In genomic region chr1:100404816-100405215, GRCh38 we compare ENCODE assay signal across 18 cellular contexts. TPM values are rescaled to one million over a fixed set of nuclear protein-coding genes. Genes with fewer than 3 reads are reported as not detected.
A peak's percentile ranks its signal among the peaks of the same experiment; 100 is the strongest.
DNase-seq lines count a peak whose midpoint lies in the region; ATAC-seq and TF ChIP-seq lines count a peak whose summit lies in the region.
"Had no signal": no experiment of that assay in that cellular context is flagged by ENCODE, and none has a peak within 500 bp of the region (broad histone marks: within the 10 kb centered on the region; RNA-seq: fewer than 3 reads in every experiment).

No MANE protein-coding gene starts in this region.

- TF ChIP-seq CTCF in activated CD8-positive, alpha-beta T cell treated with anti-CD3 and anti-CD28 coated beads for 36 hours (IDR thresholded peaks at IDR 0.05): no peak
- no peak for TF ChIP-seq CTCF in GM23338 (conservative IDR thresholded peaks at IDR 0.05; ENCODE audit: low read depth in 2 of 2)

- peaks cover 72% of the 10 kb centered on the region for H3K4me1 Mint-ChIP-seq in activated CD8-positive, alpha-beta T cell treated with anti-CD3 and anti-CD28 coated beads for 36 hours (ENCODE audit: low read depth)
- peaks cover 52% of the 10 kb centered on the region for H3K4me1 Mint-ChIP-seq in activated CD8-positive, alpha-beta T cell treated with anti-CD3 and anti-CD28 coated beads, Interleukin-2, amount 10 ng/mL, durations not matched to agents 7 days and 5 days (ENCODE audit: low read depth)
- peaks cover 12% of the 10 kb centered on the region for H3K4me1 Mint-ChIP-seq in GM23338
- H3K4me1 Mint-ChIP-seq in natural killer cell treated with Interleukin-12 subunit alpha and Interleukin-12 subunit beta and Interleukin-15 and Interleukin-18, amount 100 ng/mL, for 72 hours (ENCODE audit: low read depth in 2 of 2): peaks cover 59 to 72% of the 10 kb centered on the region in 2 donors

- H3K4me3 Mint-ChIP-seq in activated CD8-positive, alpha-beta T cell treated with anti-CD3 and anti-CD28 coated beads for 36 hours: no peak overlapping the region
- no peak overlapping the region for H3K4me3 Mint-ChIP-seq in activated CD8-positive, alpha-beta T cell treated with anti-CD3 and anti-CD28 coated beads, Interleukin-2, amount 10 ng/mL, durations not matched to agents 7 days and 5 days
- no peak overlapping the region for H3K4me3 Mint-ChIP-seq in GM23338
- peak overlapping the region; percentile 54 for H3K4me3 Mint-ChIP-seq in natural killer cell treated with Interleukin-12 subunit alpha and Interleukin-12 subunit beta and Interleukin-15 and Interleukin-18, amount 100 ng/mL, for 72 hours
- H3K4me3 Mint-ChIP-seq: memory B cell, WTC11 had no signal

- H3K27ac ChIP-seq in GM23338 (ENCODE audit: low read depth): no peak overlapping the region
- H3K27ac ChIP-seq in effector memory CD4-positive, alpha-beta T cell (ENCODE audit: insufficient read depth, low read length, poor library complexity, severe bottlenecking): peak overlapping the region; percentile 39
- H3K27ac ChIP-seq: epithelial cell of prostate had no signal

- peaks cover 4% of the 10 kb centered on the region for H3K9me3 ChIP-seq in effector memory CD4-positive, alpha-beta T cell (ENCODE audit: control insufficient read depth, low read length)
- H3K9me3 ChIP-seq: heart left ventricle had no signal

- H3K9me3 Mint-ChIP-seq in activated CD8-positive, alpha-beta T cell treated with anti-CD3 and anti-CD28 coated beads for 36 hours: peaks cover 18% of the 10 kb centered on the region
- H3K9me3 Mint-ChIP-seq in activated CD8-positive, alpha-beta T cell treated with anti-CD3 and anti-CD28 coated beads, Interleukin-2, amount 10 ng/mL, durations not matched to agents 7 days and 5 days (ENCODE audit: insufficient read depth): peaks cover 8% of the 10 kb centered on the region
- peaks cover 4% of the 10 kb centered on the region; the same call in 1 of the 3 replicates for H3K9me3 Mint-ChIP-seq in GM23338
- H3K9me3 Mint-ChIP-seq in natural killer cell treated with Interleukin-12 subunit alpha and Interleukin-12 subunit beta and Interleukin-15 and Interleukin-18, amount 100 ng/mL, for 72 hours: peaks cover 5% of the 10 kb centered on the region

- H3K4me3 ChIP-seq in GM23338: no peak overlapping the region
- H3K4me3 ChIP-seq in effector memory CD4-positive, alpha-beta T cell (ENCODE audit: insufficient read depth, low read depth, low read length, poor library complexity, severe bottlenecking): no peak overlapping the region
- H3K4me3 ChIP-seq: heart left ventricle had no signal

- H3K27ac Mint-ChIP-seq in activated CD8-positive, alpha-beta T cell treated with anti-CD3 and anti-CD28 coated beads for 36 hours: peak overlapping the region; percentile 40
- H3K27ac Mint-ChIP-seq in activated CD8-positive, alpha-beta T cell treated with anti-CD3 and anti-CD28 coated beads, Interleukin-2, amount 10 ng/mL, durations not matched to agents 7 days and 5 days: no peak overlapping the region
- 0 out of 2 replicates have a peak overlapping the region, but pooled peaks have one; percentile 7 for H3K27ac Mint-ChIP-seq in GM23338
- peak overlapping the region; percentile 1 to 48 for H3K27ac Mint-ChIP-seq in natural killer cell treated with Interleukin-12 subunit alpha and Interleukin-12 subunit beta and Interleukin-15 and Interleukin-18, amount 100 ng/mL, for 72 hours
- H3K27ac Mint-ChIP-seq: memory B cell, WTC11 had no signal

- no peaks in the 10 kb centered on the region for H4K20me1 ChIP-seq in GM23338 (replicated peaks; ENCODE audit: insufficient read depth)

- peaks cover 40% of the 10 kb centered on the region for H3K36me3 Mint-ChIP-seq in activated CD8-positive, alpha-beta T cell treated with anti-CD3 and anti-CD28 coated beads for 36 hours (ENCODE audit: low read depth)
- H3K36me3 Mint-ChIP-seq in activated CD8-positive, alpha-beta T cell treated with anti-CD3 and anti-CD28 coated beads, Interleukin-2, amount 10 ng/mL, durations not matched to agents 7 days and 5 days (ENCODE audit: low read depth): peaks cover 59% of the 10 kb centered on the region
- H3K36me3 Mint-ChIP-seq in GM23338 (ENCODE audit: low read depth): peaks cover 7% of the 10 kb centered on the region; the same call in 2 of the 3 replicates
- peaks cover 20% of the 10 kb centered on the region for H3K36me3 Mint-ChIP-seq in natural killer cell treated with Interleukin-12 subunit alpha and Interleukin-12 subunit beta and Interleukin-15 and Interleukin-18, amount 100 ng/mL, for 72 hours

- no peaks in the 10 kb centered on the region for H3K27me3 ChIP-seq in GM23338 (ENCODE audit: insufficient read depth)
- H3K27me3 ChIP-seq in effector memory CD4-positive, alpha-beta T cell (replicated peaks; ENCODE audit: control insufficient read depth, insufficient read depth, low read length, poor library complexity, severe bottlenecking): no peaks in the 10 kb centered on the region
- H3K27me3 ChIP-seq: heart left ventricle had no signal

- peaks cover 2% of the 10 kb centered on the region; the same call in 1 of the 2 replicates for H3K36me3 ChIP-seq in GM23338 (ENCODE audit: insufficient read depth)
- peaks cover 10% of the 10 kb centered on the region for H3K36me3 ChIP-seq in effector memory CD4-positive, alpha-beta T cell (ENCODE audit: control insufficient read depth, insufficient read depth, low read length)

- H3F3A ChIP-seq in GM23338 (replicated peaks; ENCODE audit: low read depth): no peaks in the 10 kb centered on the region

- no peak overlapping the region for H2AFZ ChIP-seq in GM23338

- intact Hi-C loops in activated CD8-positive, alpha-beta T cell treated with anti-CD3 and anti-CD28 coated beads for 36 hours (cut with micrococcal nuclease): loop anchor here (5.0 kb wide), 1 partner anchor 38 kb away; no protein-coding TSS in a partner anchor

- H3K4me2 ChIP-seq in GM23338: no peak overlapping the region

- H3K79me2 ChIP-seq in GM23338 (replicated peaks; ENCODE audit: insufficient read depth): peaks cover 40% of the 10 kb centered on the region

- no peak for DNase-seq in activated CD8-positive, alpha-beta T cell treated with anti-CD3 and anti-CD28 coated beads for 36 hours
- DNase-seq in activated CD8-positive, alpha-beta T cell treated with anti-CD3 and anti-CD28 coated beads, Interleukin-2, amount 10 ng/mL, durations not matched to agents 7 days and 5 days: no peak
- DNase-seq in GM23338 (ENCODE audit: low spot score): no peak
- no peak for DNase-seq in effector memory CD4-positive, alpha-beta T cell
- DNase-seq in natural killer cell treated with Interleukin-12 subunit alpha and Interleukin-12 subunit beta and Interleukin-15 and Interleukin-18, amount 100 ng/mL, for 72 hours (ENCODE audit: low spot score): no peak
- no peak for DNase-seq in COLO829 (ENCODE audit: low spot score)
- DNase-seq: anterior cingulate cortex; heart left ventricle; NCI-H345; NK-92 treated with Interleukin-12 subunit alpha and Interleukin-12 subunit beta, amount 100 ng/mL, for 24 hours; T-helper 1 cell had no signal

- ATAC-seq in activated CD8-positive, alpha-beta T cell treated with anti-CD3 and anti-CD28 coated beads for 36 hours: no peak
- no peak for ATAC-seq in activated CD8-positive, alpha-beta T cell treated with anti-CD3 and anti-CD28 coated beads, Interleukin-2, amount 10 ng/mL, durations not matched to agents 7 days and 5 days
- ATAC-seq in GM23338 (no peak), GM21381 (IDR thresholded peaks at IDR 0.05; ENCODE audit: unreplicated experiment) (no peak), GM21360 (IDR thresholded peaks at IDR 0.05; ENCODE audit: unreplicated experiment) (no peak)
- no peak for ATAC-seq in natural killer cell treated with Interleukin-12 subunit alpha and Interleukin-12 subunit beta and Interleukin-15 and Interleukin-18, amount 100 ng/mL, for 72 hours
- ATAC-seq: HCT116, heart left ventricle, Right ventricle myocardium inferior, WTC11 had no signal

- no peaks in the 10 kb centered on the region for H3K9me2 ChIP-seq in GM23338 (ENCODE audit: insufficient read depth)

- H3K4me1 ChIP-seq in GM23338 (ENCODE audit: insufficient read depth): peaks cover 14% of the 10 kb centered on the region
- H3K4me1 ChIP-seq in effector memory CD4-positive, alpha-beta T cell (ENCODE audit: control insufficient read depth, insufficient read depth, low read length, poor library complexity, severe bottlenecking): peaks cover 37% of the 10 kb centered on the region

- POLR2A ChIA-PET in activated CD8-positive, alpha-beta T cell treated with anti-CD3 and anti-CD28 coated beads for 36 hours (lab: Charles Lee): interaction anchor here (0.8 to 1.9 kb wide), 4 partner anchors 10 to 55 kb away, joined by 3 to 6 read pairs (median 4); no protein-coding TSS in a partner anchor
- POLR2A ChIA-PET in activated CD8-positive, alpha-beta T cell treated with anti-CD3 and anti-CD28 coated beads, Interleukin-2, amount 10 ng/mL, durations not matched to agents 7 days and 5 days (lab: Charles Lee): interaction anchor here (0.7 kb wide), 2 partner anchors 32 to 135 kb away, joined by 4 read pairs; no protein-coding TSS in a partner anchor

- CTCF ChIA-PET in activated CD8-positive, alpha-beta T cell treated with anti-CD3 and anti-CD28 coated beads for 36 hours (lab: Charles Lee): interaction anchor here (0.6 to 2.7 kb wide), 8 partner anchors 8 to 50 kb away, joined by 3 to 13 read pairs (median 3); no protein-coding TSS in a partner anchor
- CTCF ChIA-PET in activated CD8-positive, alpha-beta T cell treated with anti-CD3 and anti-CD28 coated beads, Interleukin-2, amount 10 ng/mL, durations not matched to agents 7 days and 5 days (lab: Charles Lee): interaction anchor here (0.8 to 2.0 kb wide), 5 partner anchors 8 to 53 kb away, joined by 3 to 10 read pairs (median 5); partner anchors contain the start of gene CDC14A

- H3K27me3 Mint-ChIP-seq in activated CD8-positive, alpha-beta T cell treated with anti-CD3 and anti-CD28 coated beads for 36 hours: no peaks in the 10 kb centered on the region
- H3K27me3 Mint-ChIP-seq in activated CD8-positive, alpha-beta T cell treated with anti-CD3 and anti-CD28 coated beads, Interleukin-2, amount 10 ng/mL, durations not matched to agents 7 days and 5 days (ENCODE audit: low read depth): no peaks in the 10 kb centered on the region
- peaks cover 3% of the 10 kb centered on the region for H3K27me3 Mint-ChIP-seq in GM23338 (ENCODE audit: insufficient read depth, low read depth, poor library complexity)
- no peaks in the 10 kb centered on the region for H3K27me3 Mint-ChIP-seq in natural killer cell treated with Interleukin-12 subunit alpha and Interleukin-12 subunit beta and Interleukin-15 and Interleukin-18, amount 100 ng/mL, for 72 hours
- H3K27me3 Mint-ChIP-seq: memory B cell had no signal

RNA-seq across cellular contexts. Expression of gene CDC14A, which starts 52.5 kb away (rescaled TPM):
- 10 to 100 TPM; 14.3 to 17.2 TPM for total RNA-seq in activated CD8-positive, alpha-beta T cell treated with anti-CD3 and anti-CD28 coated beads for 36 hours
- total RNA-seq in activated CD8-positive, alpha-beta T cell treated with anti-CD3 and anti-CD28 coated beads, Interleukin-2, amount 10 ng/mL, durations not matched to agents 7 days and 5 days: 10 to 100 TPM; 24.9 to 26.7 TPM
- total RNA-seq in GM23338 (2014; rRNA removed; shearing (Covaris generic)): 20.8 and 25.3 TPM in 2 replicates
- polyA plus RNA-seq in GM23338 (2016; fragmentation: Nextera tagmentation; extraction: Ambion mirVana): 10.5 and 11.1 TPM in 2 replicates
- 10 to 100 TPM; 15.0 to 26.9 TPM for total RNA-seq in natural killer cell treated with Interleukin-12 subunit alpha and Interleukin-12 subunit beta and Interleukin-15 and Interleukin-18, amount 100 ng/mL, for 72 hours
